Comparison of ENCODE assay signal across 28 cellular contexts in genomic region chr11:95913830-95914229, GRCh38. TPM values are rescaled to one million over a fixed set of nuclear protein-coding genes. Genes with fewer than 3 reads are reported as not detected.
DNase-seq lines count a peak whose midpoint lies in the region; ATAC-seq and TF ChIP-seq lines count a peak whose summit lies in the region.
"Had no signal": no experiment of that assay in that cellular context is flagged by ENCODE, and none has a peak within 500 bp of the region (broad histone marks: within the 10 kb centered on the region; RNA-seq: fewer than 3 reads in every experiment).

No MANE protein-coding gene starts in this region.

- in situ Hi-C loops in transverse colon (cut with MboI; ENCODE audit: low pct_ligation_motif_present in 1 of 4, low pct_unique_long_range_greater_than_20kb in 1 of 4, low sequenced_read_pairs in 3 of 4) (no loop called here), ACHN (cut with HindIII; ENCODE audit: low pct_ligation_motif_present, low pct_unique_long_range_greater_than_20kb, low sequenced_read_pairs) (no loop called here)

- H2BK120ac ChIP-seq in mesenchymal stem cell (ENCODE audit: low read depth, low read length): no peak overlapping the region

- no peaks in the 10 kb centered on the region for H3K4me1 ChIP-seq in breast epithelium
- H3K4me1 ChIP-seq in mesenchymal stem cell (ENCODE audit: control insufficient read depth, insufficient read depth, low read depth, low read length): no peaks in the 10 kb centered on the region
- peaks cover 0 to 4% (median 0%) of the 10 kb centered on the region in 4 donors for H3K4me1 ChIP-seq in transverse colon

- peak overlapping the region; percentile 71 for H3K9ac ChIP-seq in mesenchymal stem cell (ENCODE audit: low read length)

- H3K4me1 Mint-ChIP-seq in MCF 10A (ENCODE audit: insufficient read depth, unreplicated experiment): peaks cover 52% of the 10 kb centered on the region
- peaks cover 42% of the 10 kb centered on the region for H3K4me1 Mint-ChIP-seq in chondrocyte (ENCODE audit: low read depth)
- H3K4me1 Mint-ChIP-seq: activated naive CD4-positive, alpha-beta T cell treated with anti-CD3 and anti-CD28 coated beads, Interleukin-2, amount 10 ng/mL, durations not matched to agents 7 days and 5 days had no signal

- no peak overlapping the region for H3K23ac ChIP-seq in mesenchymal stem cell (ENCODE audit: low read length in 2 of 2)

- no peak for ATAC-seq in HG03045 (IDR thresholded peaks at IDR 0.05; ENCODE audit: unreplicated experiment)
- ATAC-seq: CD8-positive, alpha-beta T cell; left cardiac atrium; psoas muscle; stimulated activated naive B cell treated with anti-CD40 and anti-IgM and Interleukin-4, amounts not matched to agents 10 μg/mL and 1 μg/mL and 100 μg/mL, for 72 hours; WTC11 had no signal

- H3K36me3 Mint-ChIP-seq in MCF 10A (ENCODE audit: insufficient read depth, unreplicated experiment) (no peaks in the 10 kb centered on the region), chondrocyte (ENCODE audit: low read depth) (no peaks in the 10 kb centered on the region)
- H3K36me3 Mint-ChIP-seq: activated naive CD4-positive, alpha-beta T cell treated with anti-CD3 and anti-CD28 coated beads, Interleukin-2, amount 10 ng/mL, durations not matched to agents 7 days and 5 days; WTC11 had no signal

- no peak overlapping the region for H3K4me3 ChIP-seq in breast epithelium
- H3K4me3 ChIP-seq in mesenchymal stem cell (ENCODE audit: insufficient read depth in 1 of 2, low read depth in 1 of 2, low read length in 2 of 2): no peak overlapping the region
- H3K4me3 ChIP-seq in transverse colon: no peak overlapping the region
- H3K4me3 ChIP-seq: heart right ventricle, MG63, Peyer's patch, psoas muscle, testis, vagina had no signal

- H3K9me3 Mint-ChIP-seq in MCF 10A (ENCODE audit: unreplicated experiment) (no peaks in the 10 kb centered on the region), chondrocyte (ENCODE audit: low read depth) (no peaks in the 10 kb centered on the region)
- H3K9me3 Mint-ChIP-seq: activated naive CD4-positive, alpha-beta T cell treated with anti-CD3 and anti-CD28 coated beads, Interleukin-2, amount 10 ng/mL, durations not matched to agents 7 days and 5 days; CD8-positive, alpha-beta T cell; stimulated activated naive B cell treated with anti-CD40 and anti-IgM and Interleukin-4, amounts not matched to agents 10 μg/mL and 1 μg/mL and 100 μg/mL, for 72 hours; WTC11 had no signal

- intact Hi-C loops in MCF 10A (cut with micrococcal nuclease) (no loop called here), breast epithelium (cut with DNase I; ENCODE audit: low total_unique reads) (no loop called here), transverse colon (cut with DNase I; ENCODE audit: low total_unique reads) (loop anchor here (5.0 kb wide), 1 partner anchor 1412 kb away; no protein-coding TSS in a partner anchor)

- TF ChIP-seq EP300 in transverse colon (IDR thresholded peaks at IDR 0.05; ENCODE audit: low read depth): no peak

- H2BK15ac ChIP-seq in mesenchymal stem cell (ENCODE audit: low read depth, poor library complexity, severe bottlenecking): no peak overlapping the region

- H3K79me1 ChIP-seq in mesenchymal stem cell (replicated peaks; ENCODE audit: low read length, poor library complexity, severe bottlenecking): peaks cover 13% of the 10 kb centered on the region

- H2BK12ac ChIP-seq in mesenchymal stem cell (ENCODE audit: low read length in 2 of 2): no peak overlapping the region

- H2BK5ac ChIP-seq in mesenchymal stem cell (ENCODE audit: low read depth, low read length, poor library complexity, severe bottlenecking): no peak overlapping the region

- POLR2A ChIA-PET in MCF 10A (lab: Yijun Ruan, JAX): interaction anchor here (0.7 to 3.6 kb wide), 6 partner anchors 9 to 428 kb away, joined by 3 to 37 read pairs (median 4); partner anchors contain the start of gene MTMR2

- no peak for TF ChIP-seq CTCF in MCF 10A (IDR thresholded peaks at IDR 0.05; ENCODE audit: unreplicated experiment)
- no peak for TF ChIP-seq CTCF in breast epithelium (IDR thresholded peaks at IDR 0.05)
- no peak for TF ChIP-seq CTCF in chondrocyte (IDR thresholded peaks at IDR 0.05)
- TF ChIP-seq CTCF in transverse colon (IDR thresholded peaks at IDR 0.05): no peak

- H2AK5ac ChIP-seq in mesenchymal stem cell (ENCODE audit: low read length, severe bottlenecking): no peak overlapping the region

- H4K91ac ChIP-seq in mesenchymal stem cell (ENCODE audit: low read length): no peak overlapping the region

- no peak overlapping the region for H4K8ac ChIP-seq in mesenchymal stem cell (ENCODE audit: low read length)

- H3K27ac ChIP-seq in breast epithelium (no peak overlapping the region), mesenchymal stem cell (ENCODE audit: low read length, poor library complexity, severe bottlenecking) (no peak overlapping the region), transverse colon (no peak overlapping the region)
- H3K27ac ChIP-seq: Peyer's patch, psoas muscle, vagina had no signal

- DNase-seq in MCF 10A (ENCODE audit: unreplicated experiment): no peak
- DNase-seq in breast epithelium (ENCODE audit: low spot score in 2 of 2): no peak
- no peak for DNase-seq in chondrocyte (ENCODE audit: low spot score)
- no peak for DNase-seq in mesenchymal stem cell
- DNase-seq in HK-2 (ENCODE audit: unreplicated experiment): no peak
- DNase-seq in transverse colon: no peak
- no peak for DNase-seq in ACHN
- DNase-seq: activated naive CD4-positive, alpha-beta T cell treated with anti-CD3 and anti-CD28 coated beads, Interleukin-2, amount 10 ng/mL, durations not matched to agents 7 days and 5 days; anterior cingulate cortex; CD8-positive, alpha-beta T cell; effector CD4-positive, alpha-beta T cell; foreskin melanocyte; heart right ventricle; left cardiac atrium; mesendoderm; MG63; NCI-H2081; NCI-H2227 treated with DMSO at 0.1 percent for 48 hours; NCI-H526 treated with DMSO at 0.1 percent for 48 hours; Peyer's patch; psoas muscle; stimulated activated CD4-positive, alpha-beta T cell treated with anti-CD3 and anti-CD28 coated beads, Interleukin-15, amount 100 ng/mL, for 24 hours; stimulated activated naive B cell treated with anti-CD40 and anti-IgM and Interleukin-4, amounts not matched to agents 10 μg/mL and 1 μg/mL and 100 μg/mL, for 72 hours; SW 1271; testis had no signal

- H3K27ac Mint-ChIP-seq in MCF 10A (ENCODE audit: low read depth, unreplicated experiment) (peak overlapping the region; percentile 92), chondrocyte (ENCODE audit: unreplicated experiment) (peak overlapping the region; percentile 29)
- H3K27ac Mint-ChIP-seq: activated naive CD4-positive, alpha-beta T cell treated with anti-CD3 and anti-CD28 coated beads, Interleukin-2, amount 10 ng/mL, durations not matched to agents 7 days and 5 days; CD8-positive, alpha-beta T cell; stimulated activated naive B cell treated with anti-CD40 and anti-IgM and Interleukin-4, amounts not matched to agents 10 μg/mL and 1 μg/mL and 100 μg/mL, for 72 hours; WTC11 had no signal

- TF ChIP-seq POLR2A in breast epithelium (IDR thresholded peaks at IDR 0.05): no peak
- TF ChIP-seq POLR2A in transverse colon (IDR thresholded peaks at IDR 0.05): no peak

- H3K36me3 ChIP-seq in breast epithelium (no peaks in the 10 kb centered on the region), mesenchymal stem cell (ENCODE audit: control insufficient read depth in 1 of 2, insufficient read depth in 2 of 2, low read depth in 1 of 2, low read length in 2 of 2) (no peaks in the 10 kb centered on the region), transverse colon (no peaks in the 10 kb centered on the region)
- H3K36me3 ChIP-seq: heart right ventricle, Peyer's patch, vagina had no signal

- H3K27me3 ChIP-seq in breast epithelium (no peaks in the 10 kb centered on the region), mesenchymal stem cell (ENCODE audit: control insufficient read depth in 1 of 2, insufficient read depth in 1 of 2, low read length in 2 of 2) (no peaks in the 10 kb centered on the region), transverse colon (no peaks in the 10 kb centered on the region)
- H3K27me3 ChIP-seq: heart right ventricle, MG63, Peyer's patch, testis, vagina had no signal

- no peaks in the 10 kb centered on the region for H3K27me3 Mint-ChIP-seq in MCF 10A (ENCODE audit: insufficient read depth, unreplicated experiment)
- no peaks in the 10 kb centered on the region for H3K27me3 Mint-ChIP-seq in chondrocyte (ENCODE audit: low read depth)
- H3K27me3 Mint-ChIP-seq: activated naive CD4-positive, alpha-beta T cell treated with anti-CD3 and anti-CD28 coated beads, Interleukin-2, amount 10 ng/mL, durations not matched to agents 7 days and 5 days; stimulated activated naive B cell treated with anti-CD40 and anti-IgM and Interleukin-4, amounts not matched to agents 10 μg/mL and 1 μg/mL and 100 μg/mL, for 72 hours had no signal

- H3K4me3 Mint-ChIP-seq in MCF 10A (ENCODE audit: unreplicated experiment): peak overlapping the region; percentile 50
- H3K4me3 Mint-ChIP-seq in chondrocyte (ENCODE audit: unreplicated experiment): no peak overlapping the region
- H3K4me3 Mint-ChIP-seq: activated naive CD4-positive, alpha-beta T cell treated with anti-CD3 and anti-CD28 coated beads, Interleukin-2, amount 10 ng/mL, durations not matched to agents 7 days and 5 days; CD8-positive, alpha-beta T cell; stimulated activated naive B cell treated with anti-CD40 and anti-IgM and Interleukin-4, amounts not matched to agents 10 μg/mL and 1 μg/mL and 100 μg/mL, for 72 hours; WTC11 had no signal

- BruUV-seq in MCF 10A (replicated peaks; lab: Mats Ljungman, UMichigan): no TSS peak

- H3K9me3 ChIP-seq in breast epithelium: no peaks in the 10 kb centered on the region
- H3K9me3 ChIP-seq in mesenchymal stem cell (ENCODE audit: control insufficient read depth, low read length): no peaks in the 10 kb centered on the region
- H3K9me3 ChIP-seq in transverse colon: no peaks in the 10 kb centered on the region
- H3K9me3 ChIP-seq: heart right ventricle, MG63, Peyer's patch, psoas muscle, testis, vagina had no signal

- no peak overlapping the region for H3K14ac ChIP-seq in mesenchymal stem cell (ENCODE audit: low read length in 2 of 2)

- no peak overlapping the region for H3K18ac ChIP-seq in mesenchymal stem cell (ENCODE audit: low read depth in 1 of 2, low read length in 2 of 2)

- CTCF ChIA-PET in MCF 10A (lab: Yijun Ruan, JAX): interaction anchor here (0.6 to 1.1 kb wide), 2 partner anchors 71 to 430 kb away, joined by 3 read pairs; no protein-coding TSS in a partner anchor

- H3K4me2 ChIP-seq in mesenchymal stem cell (ENCODE audit: low read length, poor library complexity, severe bottlenecking): no peak overlapping the region

- no peak overlapping the region for H2AFZ ChIP-seq in mesenchymal stem cell (ENCODE audit: low read depth, low read length)

- no peak overlapping the region for H3K4ac ChIP-seq in mesenchymal stem cell (ENCODE audit: low read depth in 1 of 2, low read length in 2 of 2)

RNA-seq across cellular contexts. Expression of gene MTMR2, which starts 10.1 kb away (rescaled TPM):
- total RNA-seq in MCF 10A (2022) (49.8 and 51.9 TPM in 2 replicates), breast epithelium (10 to 100 TPM; 20.3 to 28.4 (median 20.5) TPM), chondrocyte (51.7 to 59.5 TPM (median 52.1 TPM) in 3 replicates), transverse colon (10 to 100 TPM; 14.7 to 35.2 (median 18.4) TPM)
- polyA plus RNA-seq in mesenchymal stem cell (2013, experiment 1 of 2): 28.6 TPM
- 29.2 TPM for polyA plus RNA-seq in mesenchymal stem cell (2013, experiment 2 of 2)
